Comparison of ENCODE assay signal across 23 cellular contexts in genomic region chr2:23377772-23378171, GRCh38. TPM values are rescaled to one million over a fixed set of nuclear protein-coding genes. Genes with fewer than 3 reads are reported as not detected.
DNase-seq lines count a peak whose midpoint lies in the region; ATAC-seq and TF ChIP-seq lines count a peak whose summit lies in the region.
"Had no signal": no experiment of that assay in that cellular context is flagged by ENCODE, and none has a peak within 500 bp of the region (broad histone marks: within the 10 kb centered on the region; RNA-seq: fewer than 3 reads in every experiment).

No MANE protein-coding gene starts in this region.

- H3K27ac Mint-ChIP-seq in activated T-helper 17 cell treated with anti-CD3 and anti-CD28 coated beads, Interleukin-2, amount 50 U/mL, for 72 hours = no peak overlapping the region
- H3K27ac Mint-ChIP-seq: activated CD4-positive, alpha-beta T cell treated with anti-CD3 and anti-CD28 coated beads, Interleukin-2, amount 10 ng/mL, durations not matched to agents 7 days and 5 days; activated T-cell treated with anti-CD3 and anti-CD28 coated beads, Interleukin-2, amount 50 U/mL, for 24 hours; CD4-positive, alpha-beta T cell; IgD-negative memory B cell; progenitor cell of endocrine pancreas; stimulated activated naive B cell treated with anti-CD40 and anti-IgM and Interleukin-4, amounts not matched to agents 10 μg/mL and 1 μg/mL and 100 μg/mL, for 72 hours; T-helper 2 cell treated with Interferon-gamma antibody and Interleukin-4, amounts not matched to agents 5 μg/mL and 100 μg/mL, for 36 hours had no signal

- no peaks in the 10 kb centered on the region for H3K9me3 Mint-ChIP-seq in activated T-helper 17 cell treated with anti-CD3 and anti-CD28 coated beads, Interleukin-2, amount 50 U/mL, for 72 hours
- H3K9me3 Mint-ChIP-seq: activated T-cell treated with anti-CD3 and anti-CD28 coated beads, Interleukin-2, amount 50 U/mL, for 24 hours; CD4-positive, alpha-beta T cell; IgD-negative memory B cell; T-helper 2 cell treated with Interferon-gamma antibody and Interleukin-4, amounts not matched to agents 5 μg/mL and 100 μg/mL, for 36 hours had no signal

- peak overlapping the region; percentile 96 for H3K4me2 ChIP-seq in HCT116 (ENCODE audit: low read length)
- H3K4me2 ChIP-seq in PC-3 (ENCODE audit: low read length) = no peak overlapping the region
- peak overlapping the region; percentile 8 for H3K4me2 ChIP-seq in skeletal muscle satellite cell (ENCODE audit: low read length)

- no peak for TF ChIP-seq CTCF in HCT116 (IDR thresholded peaks at IDR 0.05 in 2 of 3, conservative IDR thresholded peaks at IDR 0.05 in 1 of 3; ENCODE audit: borderline replicate concordance in 1 of 3, insufficient read depth in 1 of 3, low read depth in 2 of 3, low read length in 2 of 3)
- TF ChIP-seq CTCF in PC-3 (conservative IDR thresholded peaks at IDR 0.05; ENCODE audit: low read depth, low read length) = no peak

- H3K9me2 ChIP-seq in HCT116 (ENCODE audit: insufficient read depth) = no peaks in the 10 kb centered on the region
- no peaks in the 10 kb centered on the region for H3K9me2 ChIP-seq in PC-3 (replicated peaks; ENCODE audit: low read length)

- H4K20me1 ChIP-seq in HCT116 (ENCODE audit: insufficient read depth) (no peaks in the 10 kb centered on the region), PC-3 (ENCODE audit: low read length) (no peaks in the 10 kb centered on the region)

- peaks cover 25% of the 10 kb centered on the region for H3K27me3 Mint-ChIP-seq in activated T-helper 17 cell treated with anti-CD3 and anti-CD28 coated beads, Interleukin-2, amount 50 U/mL, for 72 hours
- H3K27me3 Mint-ChIP-seq: IgD-negative memory B cell had no signal

- DNase-seq in HCT116 (ENCODE audit: low read depth, low spot score) (no peak), PC-3 (peak; percentile 14)
- DNase-seq in activated CD4-positive, CD25-positive, alpha-beta regulatory T cell (lab: John Stamatoyannopoulos, UW) = no peak
- DNase-seq: activated CD4-positive, alpha-beta T cell treated with anti-CD3 and anti-CD28 coated beads, Interleukin-2, amount 10 ng/mL, durations not matched to agents 7 days and 5 days; activated T-cell treated with anti-CD3 and anti-CD28 coated beads, Interleukin-2, amount 50 U/mL, for 24 hours; body of pancreas; CD4-positive, alpha-beta T cell; left colon; MM.1S; NCI-H1436; NCI-H2107; sigmoid colon; stimulated activated CD4-positive, alpha-beta T cell treated with anti-CD3 and anti-CD28 coated beads, Interleukin-15, amount 100 ng/mL, for 24 hours; stimulated activated naive B cell treated with anti-CD40 and anti-IgM and Interleukin-4, amounts not matched to agents 10 μg/mL and 1 μg/mL and 100 μg/mL, for 72 hours had no signal

- no peak for TF ChIP-seq POLR2A in HCT116 (IDR thresholded peaks at IDR 0.05; ENCODE audit: borderline replicate concordance, extremely low read depth, insufficient read depth, insufficient read length)

- no peak overlapping the region for H3K27ac ChIP-seq in HCT116 (ENCODE audit: low read depth, low read length)
- no peak overlapping the region for H3K27ac ChIP-seq in PC-3 (ENCODE audit: low read length)
- H3K27ac ChIP-seq: body of pancreas, neutrophil, sigmoid colon, VCaP had no signal

- no peaks in the 10 kb centered on the region for H3K9me3 ChIP-seq in HCT116 (ENCODE audit: control insufficient read depth in 1 of 2, insufficient read depth in 1 of 2, low read depth in 1 of 2, low read length in 2 of 2)
- H3K9me3 ChIP-seq in PC-3 (ENCODE audit: low read length) = no peaks in the 10 kb centered on the region
- no peaks in the 10 kb centered on the region for H3K9me3 ChIP-seq in skeletal muscle satellite cell (replicated peaks; ENCODE audit: low read length)
- H3K9me3 ChIP-seq: body of pancreas, neutrophil had no signal

- no peak for TF ChIP-seq RAD21 in HCT116 (IDR thresholded peaks at IDR 0.05; ENCODE audit: low read depth)

- no peak overlapping the region for H3K4me3 Mint-ChIP-seq in activated T-helper 17 cell treated with anti-CD3 and anti-CD28 coated beads, Interleukin-2, amount 50 U/mL, for 72 hours
- H3K4me3 Mint-ChIP-seq: activated CD4-positive, alpha-beta T cell treated with anti-CD3 and anti-CD28 coated beads, Interleukin-2, amount 10 ng/mL, durations not matched to agents 7 days and 5 days; activated T-cell treated with anti-CD3 and anti-CD28 coated beads, Interleukin-2, amount 50 U/mL, for 24 hours; CD4-positive, alpha-beta T cell; IgD-negative memory B cell; stimulated activated naive B cell treated with anti-CD40 and anti-IgM and Interleukin-4, amounts not matched to agents 10 μg/mL and 1 μg/mL and 100 μg/mL, for 72 hours; T-helper 2 cell treated with Interferon-gamma antibody and Interleukin-4, amounts not matched to agents 5 μg/mL and 100 μg/mL, for 36 hours had no signal

- ATAC-seq in HCT116 (peak; percentile 46), PC-3 (peak; percentile 21; the same call in 1 of the 2 replicates), esophagus mucosa (peak; percentile 63), GM21737 (IDR thresholded peaks at IDR 0.05; ENCODE audit: unreplicated experiment) (no peak)
- no peak for ATAC-seq in activated T-helper 17 cell treated with anti-CD3 and anti-CD28 coated beads, Interleukin-2, amount 50 U/mL, for 72 hours (replicated peaks)
- ATAC-seq: body of pancreas; left colon; stimulated activated naive B cell treated with anti-CD40 and anti-IgM and Interleukin-4, amounts not matched to agents 10 μg/mL and 1 μg/mL and 100 μg/mL, for 72 hours had no signal

- H3K27me3 ChIP-seq in HCT116 (ENCODE audit: insufficient read depth, low read length) (no peaks in the 10 kb centered on the region), PC-3 (ENCODE audit: low read length) (no peaks in the 10 kb centered on the region), skeletal muscle satellite cell (ENCODE audit: control insufficient read depth, insufficient read depth, low read length) (no peaks in the 10 kb centered on the region)
- H3K27me3 ChIP-seq: body of pancreas, sigmoid colon had no signal

- CTCF ChIA-PET in HCT116 (lab: Charles Lee) = no interaction called here
- CTCF ChIA-PET in PC-3 (lab: Charles Lee) = interaction anchor here (0.6 kb wide), 1 partner anchor 426 kb away, joined by 3 read pairs; no protein-coding TSS in a partner anchor

- H2AFZ ChIP-seq in HCT116 (ENCODE audit: low read depth, low read length, poor library complexity, severe bottlenecking) = peak overlapping the region; percentile 96
- no peak overlapping the region for H2AFZ ChIP-seq in PC-3 (ENCODE audit: low read length)

- no peaks in the 10 kb centered on the region for H3K36me3 Mint-ChIP-seq in activated T-helper 17 cell treated with anti-CD3 and anti-CD28 coated beads, Interleukin-2, amount 50 U/mL, for 72 hours (ENCODE audit: low read depth)
- H3K36me3 Mint-ChIP-seq: IgD-negative memory B cell; stimulated activated naive B cell treated with anti-CD40 and anti-IgM and Interleukin-4, amounts not matched to agents 10 μg/mL and 1 μg/mL and 100 μg/mL, for 72 hours had no signal

- RAD21 ChIA-PET in HCT116 (lab: Charles Lee; ENCODE audit: low non-redundant PET in 1 of 2, low total read pairs in 2 of 2, uncharacterized antibody in 2 of 2, unreplicated experiment in 2 of 2) = no interaction called here

- POLR2A ChIA-PET in HCT116 (lab: Charles Lee) = no interaction called here
- POLR2A ChIA-PET in PC-3 (lab: Charles Lee; ENCODE audit: unreplicated experiment) = no interaction called here

- no peaks in the 10 kb centered on the region for H3K36me3 ChIP-seq in HCT116 (ENCODE audit: control insufficient read depth in 1 of 2, insufficient read depth in 2 of 2, low read length in 2 of 2)
- H3K36me3 ChIP-seq in PC-3 (ENCODE audit: low read depth, low read length) = no peaks in the 10 kb centered on the region
- H3K36me3 ChIP-seq in skeletal muscle satellite cell (ENCODE audit: insufficient read depth, low read length) = no peaks in the 10 kb centered on the region
- H3K36me3 ChIP-seq: neutrophil, sigmoid colon had no signal

- H3K4me3 ChIP-seq in HCT116 (replicated peaks in 1 of 2; ENCODE audit: low read depth in 1 of 2, low read length in 2 of 2) = peak overlapping the region in 1 of 2 experiments; percentile 16; a peak in 2 of 4 replicates
- H3K4me3 ChIP-seq in PC-3 (ENCODE audit: low read length) = no peak overlapping the region
- no peak overlapping the region for H3K4me3 ChIP-seq in skeletal muscle satellite cell (ENCODE audit: low read length)
- H3K4me3 ChIP-seq: body of pancreas, sigmoid colon had no signal

- H3F3A ChIP-seq in PC-3 (ENCODE audit: low read length, unreplicated experiment) = peaks cover 4% of the 10 kb centered on the region

- peaks cover 11% of the 10 kb centered on the region for H3K4me1 Mint-ChIP-seq in activated T-helper 17 cell treated with anti-CD3 and anti-CD28 coated beads, Interleukin-2, amount 50 U/mL, for 72 hours

- intact Hi-C loops in HCT116 (cut with micrococcal nuclease) = no loop called here
- intact Hi-C loops in PC-3 (cut with micrococcal nuclease) = no loop called here

- H3K9ac ChIP-seq in HCT116 (ENCODE audit: low read length) (peak overlapping the region; percentile 74), PC-3 (ENCODE audit: low read length) (no peak overlapping the region), skeletal muscle satellite cell (ENCODE audit: low read depth, low read length) (no peak overlapping the region)

- H3K4me1 ChIP-seq in HCT116 (ENCODE audit: control insufficient read depth in 1 of 2, insufficient read depth in 2 of 2, low read length in 2 of 2) (peaks cover 27 to 62% of the 10 kb centered on the region in 2 experiments), PC-3 (ENCODE audit: insufficient read depth, low read length) (peaks cover 18% of the 10 kb centered on the region), skeletal muscle satellite cell (ENCODE audit: control insufficient read depth, insufficient read depth, low read length) (peaks cover 33% of the 10 kb centered on the region)
- H3K4me1 ChIP-seq: body of pancreas, sigmoid colon had no signal

- BruUV-seq in HCT116 (replicated peaks; lab: Mats Ljungman, UMichigan) = no TSS peak
- no TSS peak for BruUV-seq in PC-3 (replicated peaks; lab: Mats Ljungman, UMichigan)

- H3K79me2 ChIP-seq in HCT116 (ENCODE audit: insufficient read depth, low read length) (no peaks in the 10 kb centered on the region), PC-3 (ENCODE audit: low read length) (no peaks in the 10 kb centered on the region)

TF ChIP-seq in HCT116, 20 proteins besides CTCF, POLR2A, EP300 and RAD21 (continues in another document):
- peak; percentile 43 for TF ChIP-seq POLR2AphosphoS5 (IDR thresholded peaks at IDR 0.05; ENCODE audit: low read depth, low read length)

RNA-seq across cellular contexts. Expression of gene KLHL29, which starts 7.2 kb away (rescaled TPM):
- total RNA-seq in HCT116 (2021; ENCODE audit: unreplicated experiment) = 16.7 TPM
- 13.5 and 18.3 TPM in 2 replicates for polyA plus RNA-seq in HCT116 (2012)
- total RNA-seq in PC-3 (2014; rRNA removed) = 2.6 and 3.1 TPM in 2 replicates
- total RNA-seq in esophagus mucosa = 3.6 TPM
- 7.6 and 12.7 TPM in 2 replicates for total RNA-seq in skeletal muscle satellite cell (2012; rRNA removed)
- total RNA-seq in activated T-helper 17 cell treated with anti-CD3 and anti-CD28 coated beads, Interleukin-2, amount 50 U/mL, for 72 hours = under 1 TPM; 0.26 to 0.56 TPM

Comparison
In these comparisons a context has a peak if more than half of its experiments do, and no peak if none do; other contexts are left out.
1. ATAC-seq: peak in HCT116 (single experiment), PC-3 (single experiment) and esophagus mucosa (single experiment); none in activated T-helper 17 cell treated with anti-CD3 and anti-CD28 coated beads, Interleukin-2, amount 50 U/mL, for 72 hours (single experiment) and GM21737 (single experiment).